In the genomic region with DNA sequence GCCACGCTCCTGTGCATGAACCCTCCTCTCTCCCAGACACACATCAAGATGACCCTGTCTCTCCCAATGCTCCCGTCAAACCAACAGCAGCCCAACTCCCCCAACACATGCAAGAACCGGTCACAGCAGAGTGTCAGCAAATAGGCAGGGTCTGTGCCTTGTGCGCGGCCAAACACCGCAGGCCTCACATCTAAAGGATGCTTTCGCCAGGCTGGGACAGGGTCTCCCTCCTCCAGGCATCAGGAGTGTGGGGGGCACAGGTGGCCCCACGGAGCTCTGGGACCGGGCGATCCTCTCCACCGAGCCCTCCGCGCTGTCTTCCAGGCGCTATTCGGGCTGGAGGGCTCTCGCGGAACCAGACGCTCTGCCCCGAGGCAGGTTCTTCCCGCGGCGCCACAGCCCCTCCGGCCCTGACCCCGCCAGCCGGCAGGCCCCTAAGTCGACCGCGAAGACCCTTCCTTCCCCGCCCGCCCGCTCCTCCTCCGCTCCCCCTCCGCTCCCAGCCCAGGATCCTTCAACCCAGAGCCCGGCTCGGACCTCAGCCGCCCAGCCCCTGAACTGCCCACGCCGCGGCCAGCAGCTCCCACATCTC, we compare ENCODE assay signal across 8 cellular contexts. TPM values are rescaled to one million over a fixed set of nuclear protein-coding genes. Genes with fewer than 3 reads are reported as not detected.
DNase-seq lines count a peak whose midpoint lies in the region; ATAC-seq and TF ChIP-seq lines count a peak whose summit lies in the region.

No MANE protein-coding gene starts in this region.

- peak overlapping the region; percentile 98 for H3K4me3 Mint-ChIP-seq in osteocyte (ENCODE audit: unreplicated experiment)

- ATAC-seq in GM21619 (IDR thresholded peaks at IDR 0.05; ENCODE audit: unreplicated experiment): peak; percentile 10

- H3K9me3 Mint-ChIP-seq in osteocyte (ENCODE audit: unreplicated experiment): no peaks in the 10 kb centered on the region

- peaks cover 18% of the 10 kb centered on the region for H3K4me1 Mint-ChIP-seq in osteocyte (ENCODE audit: unreplicated experiment)

- no peak for TF ChIP-seq CTCF in osteocyte (IDR thresholded peaks at IDR 0.05)

- intact Hi-C loops in head of caudate nucleus (cut with DNase I): loop anchor here (5.0 kb wide), 1 partner anchor 95 kb away; the partner anchor contains the start of gene SAAL1

- DNase-seq in COLO668 (lab: John Stamatoyannopoulos, UW; ENCODE audit: unreplicated experiment) (peak; percentile 66), NCI-H1105 treated with DMSO at 0.1 percent for 48 hours (lab: John Stamatoyannopoulos, UW) (peak; percentile 49), head of caudate nucleus (peak in 37 of 42 donors; percentile 10 to 64 (median 35)), osteocyte (ENCODE audit: extremely low spot score, unreplicated experiment) (no peak), GDM1 (lab: John Stamatoyannopoulos, UW) (no peak), middle frontal gyrus (ENCODE audit: extremely low spot score, low spot score) (no peak)
- peak; percentile 20 for DNase-seq in activated naive CD4-positive, alpha-beta T cell treated with anti-CD3 and anti-CD28 coated beads, Interleukin-2, amount 50 U/mL, for 16 hours

- H3K27me3 Mint-ChIP-seq in osteocyte (ENCODE audit: unreplicated experiment): peaks cover 21% of the 10 kb centered on the region

- no peaks in the 10 kb centered on the region for H3K36me3 Mint-ChIP-seq in osteocyte (ENCODE audit: unreplicated experiment)

- peak overlapping the region; percentile 70 for H3K27ac Mint-ChIP-seq in osteocyte (ENCODE audit: unreplicated experiment)

RNA-seq across cellular contexts. Expression of gene SERGEF, which starts 0.4 kb away (rescaled TPM):
- total RNA-seq in osteocyte: 24.0 and 27.1 TPM in 2 replicates

RNA-seq across cellular contexts. Expression of gene TPH1, which starts 33.7 kb away (rescaled TPM):
- total RNA-seq in osteocyte: 0.11 and 0.31 TPM in 2 replicates

Comparison
In these comparisons a context has a peak if more than half of its experiments do, and no peak if none do; other contexts are left out.
1. DNase-seq: peak in COLO668 (single experiment), NCI-H1105 treated with DMSO at 0.1 percent for 48 hours (single experiment), activated naive CD4-positive, alpha-beta T cell treated with anti-CD3 and anti-CD28 coated beads, Interleukin-2, amount 50 U/mL, for 16 hours (single experiment) and head of caudate nucleus (37 of 42); none in osteocyte (single experiment), GDM1 (single experiment) and middle frontal gyrus (single experiment).